7 cellular contexts compared by ENCODE assay signal in the genomic region with DNA sequence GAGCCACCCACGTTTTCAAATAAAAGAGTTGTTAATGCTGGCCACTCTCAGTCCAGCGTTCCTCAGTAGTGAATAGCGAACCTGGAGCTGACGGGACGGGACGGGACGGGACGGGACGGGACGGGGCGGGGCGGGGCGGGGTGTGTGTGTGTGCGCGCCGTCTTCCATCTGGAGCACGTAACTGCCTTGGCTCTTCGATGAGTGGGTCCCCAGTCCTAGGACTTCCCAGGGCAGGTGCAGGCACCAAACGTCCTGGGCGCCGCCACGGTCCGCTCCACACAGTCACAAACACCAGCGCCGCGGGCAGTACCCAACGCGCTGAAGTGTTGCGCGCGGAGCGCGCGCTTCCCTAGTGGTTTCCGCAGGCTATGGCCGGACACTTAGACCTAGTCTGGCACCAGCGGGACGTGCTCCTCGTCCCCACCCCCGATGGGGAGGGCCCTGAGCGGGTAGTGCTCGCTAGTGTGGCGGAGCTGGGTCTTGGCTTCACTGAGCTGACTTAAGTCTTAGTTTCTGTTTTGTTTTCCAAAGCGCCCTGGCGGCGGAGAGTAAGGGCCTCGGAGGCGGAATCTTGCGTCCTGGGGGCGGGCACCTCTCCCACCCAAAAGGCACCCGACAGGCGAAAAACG. TPM values are rescaled to one million over a fixed set of nuclear protein-coding genes. Genes with fewer than 3 reads are reported as not detected.
DNase-seq lines count a peak whose midpoint lies in the region; ATAC-seq and TF ChIP-seq lines count a peak whose summit lies in the region.
"Not testable (repeated sequence)": the region's sequence is repeated elsewhere in the genome, so short reads cannot be mapped to it uniquely, and the experiment has no call there.

No MANE protein-coding gene starts in this region.

- H3K9me3 ChIP-seq in PC-3 (ENCODE audit: low read length); body of pancreas; mucosa of descending colon: not testable (repeated sequence)

- H3K79me2 ChIP-seq in PC-3 (ENCODE audit: low read length) = peaks cover 35% of the 10 kb centered on the region

- peaks cover 23% of the 10 kb centered on the region for H3K4me1 ChIP-seq in PC-3 (ENCODE audit: insufficient read depth, low read length)
- H3K4me1 ChIP-seq in body of pancreas = peaks cover 29% of the 10 kb centered on the region
- peaks cover 11% of the 10 kb centered on the region for H3K4me1 ChIP-seq in mucosa of descending colon (ENCODE audit: low read depth)

- not testable (repeated sequence) for H2AFZ ChIP-seq in PC-3 (ENCODE audit: low read length)

- not testable (repeated sequence) for H3K27me3 ChIP-seq in PC-3 (ENCODE audit: low read length); body of pancreas

- H3K4me3 ChIP-seq in PC-3 (ENCODE audit: low read length); body of pancreas; mucosa of descending colon: not testable (repeated sequence)

- BruUV-seq in PC-3 (replicated peaks; lab: Mats Ljungman, UMichigan) = not testable (repeated sequence)

- not testable (repeated sequence) for H3K36me3 ChIP-seq in PC-3 (ENCODE audit: low read depth, low read length); body of pancreas (replicated peaks in 1 of 2; ENCODE audit: insufficient read depth in 1 of 2, low read depth in 2 of 2); mucosa of descending colon (ENCODE audit: low read depth)

- H4K20me1 ChIP-seq in PC-3 (ENCODE audit: low read length) = not testable (repeated sequence)

- TF ChIP-seq POLR2A in body of pancreas (IDR thresholded peaks at IDR 0.05) = not testable (repeated sequence)

- H3K9me2 ChIP-seq in PC-3 (replicated peaks; ENCODE audit: low read length) = not testable (repeated sequence)

- WGBS in body of pancreas, 2 donors = no CpG with 5 or more reads among the region's 53 CpGs

- POLR2A ChIA-PET in PC-3 (lab: Charles Lee; ENCODE audit: unreplicated experiment) = not testable (repeated sequence)

- DNase-seq in PC-3, body of pancreas, mucosa of descending colon: not testable (repeated sequence)

- not testable (repeated sequence) for H3K27ac ChIP-seq in PC-3 (ENCODE audit: low read length); body of pancreas

- ATAC-seq in GM18868 (IDR thresholded peaks at IDR 0.05; ENCODE audit: unreplicated experiment) = peak; percentile 51
- peak; percentile 28 for ATAC-seq in GM21367 (IDR thresholded peaks at IDR 0.05; ENCODE audit: unreplicated experiment)
- peak; percentile 37 for ATAC-seq in HG02642 (IDR thresholded peaks at IDR 0.05; ENCODE audit: poor library complexity, unreplicated experiment)
- peak; percentile 34 for ATAC-seq in HG03103 (IDR thresholded peaks at IDR 0.05; ENCODE audit: low read depth, unreplicated experiment)
- ATAC-seq in PC-3 = peak; percentile 25
- peak; percentile 61 for ATAC-seq in body of pancreas
- ATAC-seq in mucosa of descending colon = peak; percentile 65

- TF ChIP-seq CTCF in PC-3 (conservative IDR thresholded peaks at IDR 0.05; ENCODE audit: low read depth, low read length); body of pancreas (IDR thresholded peaks at IDR 0.05); mucosa of descending colon (IDR thresholded peaks at IDR 0.05): not testable (repeated sequence)

- not testable (repeated sequence) for H3F3A ChIP-seq in PC-3 (ENCODE audit: low read length, unreplicated experiment)

- intact Hi-C loops in PC-3 (cut with micrococcal nuclease); body of pancreas (cut with DNase I); mucosa of descending colon (cut with DNase I, micrococcal nuclease): not testable (repeated sequence)

- CTCF ChIA-PET in PC-3 (lab: Charles Lee) = not testable (repeated sequence)

- not testable (repeated sequence) for H3K9ac ChIP-seq in PC-3 (ENCODE audit: low read length)

- H3K4me2 ChIP-seq in PC-3 (ENCODE audit: low read length) = not testable (repeated sequence)

RNA-seq across cellular contexts. Expression of a gene that starts 47.7 kb away (rescaled TPM):
- total RNA-seq in PC-3 (2014; rRNA removed) (27.6 and 38.6 TPM in 2 replicates), body of pancreas (10 to 100 TPM in 1 of 2 donors, 1 to 10 TPM in 1; 9.6 to 35.5 TPM), mucosa of descending colon (10 to 100 TPM; 10.7 to 18.1 (median 13.2) TPM)
